Comparison of ENCODE assay signal across 15 cellular contexts in genomic region chr7:44286618-44287487, GRCh38. TPM values are rescaled to one million over a fixed set of nuclear protein-coding genes. Genes with fewer than 3 reads are reported as not detected.
DNase-seq lines count a peak whose midpoint lies in the region; ATAC-seq and TF ChIP-seq lines count a peak whose summit lies in the region.
"Had no signal": no experiment of that assay in that cellular context is flagged by ENCODE, and none has a peak within 500 bp of the region (broad histone marks: within the 10 kb centered on the region; RNA-seq: fewer than 3 reads in every experiment).

No MANE protein-coding gene starts in this region.

- no peaks in the 10 kb centered on the region for H3K4me1 Mint-ChIP-seq in activated naive CD4-positive, alpha-beta T cell treated with anti-CD3 and anti-CD28 coated beads for 36 hours (ENCODE audit: low read depth)
- H3K4me1 Mint-ChIP-seq in chondrocyte (ENCODE audit: low read depth) (no peaks in the 10 kb centered on the region), mesothelial cell of epicardium (peaks cover 14% of the 10 kb centered on the region)
- peaks cover 14% of the 10 kb centered on the region for H3K4me1 Mint-ChIP-seq in stimulated activated memory B cell treated with anti-CD40 and anti-IgM and Interleukin-4, amounts not matched to agents 10 μg/mL and 1 μg/mL and 100 μg/mL, for 72 hours

- no peak for TF ChIP-seq EP300 in upper lobe of left lung (IDR thresholded peaks at IDR 0.05)

- peaks cover 0 to 1% (median 0%) of the 10 kb centered on the region in 4 donors for H3K27me3 ChIP-seq in upper lobe of left lung
- H3K27me3 ChIP-seq: left lung had no signal

- no peaks in the 10 kb centered on the region for H3K36me3 Mint-ChIP-seq in activated naive CD4-positive, alpha-beta T cell treated with anti-CD3 and anti-CD28 coated beads for 36 hours (ENCODE audit: low read depth)
- no peaks in the 10 kb centered on the region for H3K36me3 Mint-ChIP-seq in chondrocyte (ENCODE audit: low read depth)
- H3K36me3 Mint-ChIP-seq in mesothelial cell of epicardium: no peaks in the 10 kb centered on the region
- no peaks in the 10 kb centered on the region for H3K36me3 Mint-ChIP-seq in stimulated activated memory B cell treated with anti-CD40 and anti-IgM and Interleukin-4, amounts not matched to agents 10 μg/mL and 1 μg/mL and 100 μg/mL, for 72 hours

- whole genome bisulfite sequencing in upper lobe of left lung, 2 donors: 87 to 92% methylated on average over 16 to 20 of the region's 20 CpGs

- intact Hi-C loops in activated naive CD4-positive, alpha-beta T cell treated with anti-CD3 and anti-CD28 coated beads for 36 hours (cut with micrococcal nuclease): no loop called here

- no peaks in the 10 kb centered on the region for H3K9me3 ChIP-seq in upper lobe of left lung
- H3K9me3 ChIP-seq: left lung had no signal

- peak; percentile 2 for DNase-seq in activated naive CD4-positive, alpha-beta T cell treated with anti-CD3 and anti-CD28 coated beads for 36 hours
- no peak for DNase-seq in activated naive CD4-positive, alpha-beta T cell treated with anti-CD3 and anti-CD28 coated beads, Interleukin-2, amount 50 U/mL, for 16 hours
- peak; percentile 87 for DNase-seq in chondrocyte (ENCODE audit: low spot score)
- peak; percentile 16 to 38 for DNase-seq in mesothelial cell of epicardium (ENCODE audit: low spot score in 2 of 2, unreplicated experiment in 2 of 2)
- peak; percentile 18 to 57 for DNase-seq in upper lobe of left lung
- DNase-seq in DMS153 (lab: John Stamatoyannopoulos, UW): no peak
- DNase-seq: DMS53, NCI-H146, NCI-H82, T1000 had no signal

- no peak for TF ChIP-seq CTCF in chondrocyte (IDR thresholded peaks at IDR 0.05)
- no peak for TF ChIP-seq CTCF in mesothelial cell of epicardium (IDR thresholded peaks at IDR 0.05; ENCODE audit: unreplicated experiment)
- no peak for TF ChIP-seq CTCF in upper lobe of left lung (IDR thresholded peaks at IDR 0.05)

- H3K27ac Mint-ChIP-seq in activated naive CD4-positive, alpha-beta T cell treated with anti-CD3 and anti-CD28 coated beads for 36 hours: no peak overlapping the region
- H3K27ac Mint-ChIP-seq in chondrocyte (ENCODE audit: unreplicated experiment): no peak overlapping the region
- H3K27ac Mint-ChIP-seq in mesothelial cell of epicardium: no peak overlapping the region
- no peak overlapping the region for H3K27ac Mint-ChIP-seq in stimulated activated memory B cell treated with anti-CD40 and anti-IgM and Interleukin-4, amounts not matched to agents 10 μg/mL and 1 μg/mL and 100 μg/mL, for 72 hours
- H3K27ac Mint-ChIP-seq: IgD-negative memory B cell had no signal

- no peaks in the 10 kb centered on the region for H3K27me3 Mint-ChIP-seq in activated naive CD4-positive, alpha-beta T cell treated with anti-CD3 and anti-CD28 coated beads for 36 hours (ENCODE audit: low read depth)
- H3K27me3 Mint-ChIP-seq in chondrocyte (ENCODE audit: low read depth): peaks cover 7% of the 10 kb centered on the region
- H3K27me3 Mint-ChIP-seq in mesothelial cell of epicardium (ENCODE audit: low read depth): peaks cover 11% of the 10 kb centered on the region
- peaks cover 24% of the 10 kb centered on the region for H3K27me3 Mint-ChIP-seq in stimulated activated memory B cell treated with anti-CD40 and anti-IgM and Interleukin-4, amounts not matched to agents 10 μg/mL and 1 μg/mL and 100 μg/mL, for 72 hours
- H3K27me3 Mint-ChIP-seq: IgD-negative memory B cell had no signal

- H3K4me1 ChIP-seq in upper lobe of left lung: peaks cover 0 to 11% (median 6%) of the 10 kb centered on the region in 4 donors

- CTCF ChIA-PET in activated naive CD4-positive, alpha-beta T cell treated with anti-CD3 and anti-CD28 coated beads for 36 hours (lab: Charles Lee): interaction anchor here (1.5 kb wide), 1 partner anchor 46 kb away, joined by 3 read pairs; no protein-coding TSS in a partner anchor

- no peak overlapping the region for H3K27ac ChIP-seq in upper lobe of left lung
- H3K27ac ChIP-seq: left lung, RWPE1 had no signal

- ATAC-seq in upper lobe of left lung (ENCODE audit: low FRiP score in 2 of 2): no peak
- no peak for ATAC-seq in HG03354 (IDR thresholded peaks at IDR 0.05; ENCODE audit: poor library complexity, severe bottlenecking, unreplicated experiment)
- no peak for ATAC-seq in stimulated activated memory B cell treated with anti-CD40 and anti-IgM and Interleukin-4, amounts not matched to agents 10 μg/mL and 1 μg/mL and 100 μg/mL, for 72 hours
- ATAC-seq: left lung had no signal

- no peak for TF ChIP-seq POLR2A in upper lobe of left lung (IDR thresholded peaks at IDR 0.05)

- H3K4me3 ChIP-seq in upper lobe of left lung: no peak overlapping the region
- H3K4me3 ChIP-seq: left lung had no signal

- H3K4me3 Mint-ChIP-seq in activated naive CD4-positive, alpha-beta T cell treated with anti-CD3 and anti-CD28 coated beads for 36 hours: no peak overlapping the region
- H3K4me3 Mint-ChIP-seq in chondrocyte (ENCODE audit: unreplicated experiment) (no peak overlapping the region), mesothelial cell of epicardium (no peak overlapping the region)
- H3K4me3 Mint-ChIP-seq in stimulated activated memory B cell treated with anti-CD40 and anti-IgM and Interleukin-4, amounts not matched to agents 10 μg/mL and 1 μg/mL and 100 μg/mL, for 72 hours: no peak overlapping the region
- H3K4me3 Mint-ChIP-seq: IgD-negative memory B cell had no signal

- no peaks in the 10 kb centered on the region for H3K36me3 ChIP-seq in upper lobe of left lung
- H3K36me3 ChIP-seq: left lung had no signal

- no peaks in the 10 kb centered on the region for H3K9me3 Mint-ChIP-seq in activated naive CD4-positive, alpha-beta T cell treated with anti-CD3 and anti-CD28 coated beads for 36 hours
- H3K9me3 Mint-ChIP-seq in chondrocyte (ENCODE audit: low read depth) (no peaks in the 10 kb centered on the region), mesothelial cell of epicardium (no peaks in the 10 kb centered on the region)
- no peaks in the 10 kb centered on the region for H3K9me3 Mint-ChIP-seq in stimulated activated memory B cell treated with anti-CD40 and anti-IgM and Interleukin-4, amounts not matched to agents 10 μg/mL and 1 μg/mL and 100 μg/mL, for 72 hours
- H3K9me3 Mint-ChIP-seq: IgD-negative memory B cell had no signal

RNA-seq across cellular contexts. Expression of gene CAMK2B, which starts 38.5 kb away (rescaled TPM):
- total RNA-seq in activated naive CD4-positive, alpha-beta T cell treated with anti-CD3 and anti-CD28 coated beads for 36 hours: under 1 TPM; 0.30 to 0.38 TPM
- total RNA-seq in chondrocyte (0.27 to 0.82 TPM (median 0.48 TPM) in 3 replicates), mesothelial cell of epicardium (1.8 to 1.9 TPM (median 1.9 TPM) in 3 replicates), upper lobe of left lung (1 to 10 TPM in 1 of 6 donors, under 1 TPM in 2, not detected in 3; 0.09 to 1.8 (median 0.27) TPM)

Comparison
In these comparisons a context has a peak if more than half of its experiments do, and no peak if none do; other contexts are left out.
1. DNase-seq: peak in activated naive CD4-positive, alpha-beta T cell treated with anti-CD3 and anti-CD28 coated beads for 36 hours (single experiment), chondrocyte (single experiment), mesothelial cell of epicardium (2 of 2) and upper lobe of left lung (2 of 2); none in activated naive CD4-positive, alpha-beta T cell treated with anti-CD3 and anti-CD28 coated beads, Interleukin-2, amount 50 U/mL, for 16 hours (single experiment) and DMS153 (single experiment).